In genomic region chr4:26105372-26105771, GRCh38 we compare ENCODE assay signal across 1 cellular context.
TF ChIP-seq lines count a peak whose summit lies in the region.

No MANE protein-coding gene starts in this region.

TF ChIP-seq in HCT116, 20 proteins besides CTCF, POLR2A, EP300 and RAD21 (continued from another document):
- TF ChIP-seq REST (IDR thresholded peaks at IDR 0.05; ENCODE audit: low read depth) (no peak), EZH2phosphoT487 (IDR thresholded peaks at IDR 0.05; ENCODE audit: borderline replicate concordance) (no peak), POLR2AphosphoS5 (IDR thresholded peaks at IDR 0.05; ENCODE audit: low read depth, low read length) (no peak), ZNF274 (IDR thresholded peaks at IDR 0.05; ENCODE audit: low read depth, low read length) (no peak), JUND (IDR thresholded peaks at IDR 0.05) (no peak), SIN3A (IDR thresholded peaks at IDR 0.05; ENCODE audit: low read depth) (no peak), ATF3 (IDR thresholded peaks at IDR 0.05) (no peak), TCF7L2 (IDR thresholded peaks at IDR 0.05; ENCODE audit: borderline replicate concordance, extremely low read depth, insufficient read depth, insufficient read length) (no peak), EGR1 (IDR thresholded peaks at IDR 0.05; ENCODE audit: low read depth) (no peak), SP1 (IDR thresholded peaks at IDR 0.05; ENCODE audit: low read depth) (no peak), SRF (IDR thresholded peaks at IDR 0.05; ENCODE audit: low read depth) (no peak), EZH2 (IDR thresholded peaks at IDR 0.05) (no peak), CEBPB (IDR thresholded peaks at IDR 0.05; ENCODE audit: low read depth) (no peak)
- TF ChIP-seq, protein P1, sequence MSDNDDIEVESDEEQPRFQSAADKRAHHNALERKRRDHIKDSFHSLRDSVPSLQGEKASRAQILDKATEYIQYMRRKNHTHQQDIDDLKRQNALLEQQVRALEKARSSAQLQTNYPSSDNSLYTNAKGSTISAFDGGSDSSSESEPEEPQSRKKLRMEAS (IDR thresholded peaks at IDR 0.05) = no peak
